In genomic region chr7:86991844-86992243, GRCh38 we compare ENCODE assay signal across 16 cellular contexts.
A peak's percentile ranks its signal among the peaks of the same experiment; 100 is the strongest.
DNase-seq lines count a peak whose midpoint lies in the region; ATAC-seq and TF ChIP-seq lines count a peak whose summit lies in the region.
"Had no signal": no experiment of that assay in that cellular context is flagged by ENCODE, and none has a peak within 500 bp of the region (broad histone marks: within the 10 kb centered on the region; RNA-seq: fewer than 3 reads in every experiment).

No MANE protein-coding gene starts in this region.

- intact Hi-C loops in body of pancreas (cut with DNase I): no loop called here

- no peaks in the 10 kb centered on the region for H3K36me3 ChIP-seq in body of pancreas (replicated peaks in 1 of 2; ENCODE audit: insufficient read depth in 1 of 2, low read depth in 2 of 2)
- H3K36me3 ChIP-seq: gastroesophageal sphincter, pancreas, thoracic aorta had no signal

- H3K4me1 ChIP-seq in body of pancreas: peaks cover 5% of the 10 kb centered on the region

- peak overlapping the region in 3 of 4 donors; percentile 26 to 48 (median 37) for H3K27ac ChIP-seq in body of pancreas
- H3K27ac ChIP-seq: gastroesophageal sphincter, thoracic aorta had no signal

- WGBS in body of pancreas, 2 donors: 67 to 94% methylated on average over 1 of the region's 1 CpG

- TF ChIP-seq CTCF in body of pancreas (IDR thresholded peaks at IDR 0.05) (no peak), GM10266 (IDR thresholded peaks at IDR 0.05; ENCODE audit: control insufficient read depth, insufficient read depth, low read depth, missing control alignments) (no peak)

- H3K27me3 ChIP-seq in body of pancreas: no peaks in the 10 kb centered on the region
- H3K27me3 ChIP-seq: gastroesophageal sphincter, pancreas had no signal

- no peak overlapping the region for H3K4me3 ChIP-seq in body of pancreas
- H3K4me3 ChIP-seq: gastroesophageal sphincter, pancreas, thoracic aorta had no signal

- ATAC-seq in body of pancreas: peak; percentile 45
- ATAC-seq in GM21367 (IDR thresholded peaks at IDR 0.05; ENCODE audit: unreplicated experiment): no peak
- ATAC-seq: activated CD8-positive, alpha-beta T cell treated with anti-CD3 and anti-CD28 coated beads, Interleukin-2, amount 10 ng/mL, durations not matched to agents 7 days and 5 days; gastroesophageal sphincter had no signal

- no peak for TF ChIP-seq POLR2A in body of pancreas (IDR thresholded peaks at IDR 0.05)

- H3K9me3 ChIP-seq in body of pancreas: no peaks in the 10 kb centered on the region
- H3K9me3 ChIP-seq: pancreas, thoracic aorta had no signal

- peak; percentile 12 for DNase-seq in NCI-H748 (lab: John Stamatoyannopoulos, UW; ENCODE audit: unreplicated experiment)
- no peak for DNase-seq in NCI-H748 treated with DMSO at 0.1 percent for 48 hours (lab: John Stamatoyannopoulos, UW)
- peak; percentile 29 for DNase-seq in NCI-H1092 (lab: John Stamatoyannopoulos, UW)
- no peak for DNase-seq in body of pancreas
- no peak for DNase-seq in A172 (ENCODE audit: low spot score)
- DNase-seq in NCI-H1436 treated with DMSO at 0.1 percent for 48 hours (lab: John Stamatoyannopoulos, UW): no peak
- DNase-seq in GM10266 (ENCODE audit: extremely low spot score): no peak
- DNase-seq: ACHN; activated CD8-positive, alpha-beta T cell treated with anti-CD3 and anti-CD28 coated beads, Interleukin-2, amount 10 ng/mL, durations not matched to agents 7 days and 5 days; activated effector memory CD4-positive, alpha-beta T cell treated with Interleukin-2 at 50 U/mL for 16 hours; effector CD8-positive, alpha-beta T cell; pancreas; Right ventricle myocardium superior had no signal

Comparison
In these comparisons a context has a peak if more than half of its experiments do, and no peak if none do; other contexts are left out.
1. DNase-seq: peak in NCI-H748 (single experiment) and NCI-H1092 (single experiment); none in NCI-H748 treated with DMSO at 0.1 percent for 48 hours (single experiment), body of pancreas (0 of 4), A172 (single experiment), NCI-H1436 treated with DMSO at 0.1 percent for 48 hours (single experiment) and GM10266 (single experiment).